ENCODE assay signal across 1 cellular context in the genomic region with DNA sequence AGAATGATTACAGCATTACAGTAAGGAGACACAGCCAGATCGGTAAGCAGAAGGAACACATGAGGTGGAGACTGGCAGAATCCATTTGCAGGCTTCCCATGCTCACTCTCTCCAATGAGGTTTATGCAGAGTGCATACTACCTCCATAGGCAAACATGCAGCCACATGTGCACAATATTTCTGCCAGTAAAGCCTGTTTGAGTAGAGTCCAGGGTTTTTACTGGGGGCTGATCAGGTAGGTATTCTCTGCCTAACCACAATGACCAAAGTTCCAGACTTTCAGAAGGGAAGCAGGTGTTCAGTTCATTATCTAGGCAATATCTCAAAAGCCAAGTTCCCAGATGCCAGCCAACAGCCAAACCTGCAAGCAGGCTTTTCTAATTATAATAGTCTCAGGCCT.
TF ChIP-seq lines count a peak whose summit lies in the region.

No MANE protein-coding gene starts in this region.

TF ChIP-seq in K562, 482 proteins besides CTCF, POLR2A, EP300 and RAD21 (continued from another document):
- TF ChIP-seq, protein P1, sequence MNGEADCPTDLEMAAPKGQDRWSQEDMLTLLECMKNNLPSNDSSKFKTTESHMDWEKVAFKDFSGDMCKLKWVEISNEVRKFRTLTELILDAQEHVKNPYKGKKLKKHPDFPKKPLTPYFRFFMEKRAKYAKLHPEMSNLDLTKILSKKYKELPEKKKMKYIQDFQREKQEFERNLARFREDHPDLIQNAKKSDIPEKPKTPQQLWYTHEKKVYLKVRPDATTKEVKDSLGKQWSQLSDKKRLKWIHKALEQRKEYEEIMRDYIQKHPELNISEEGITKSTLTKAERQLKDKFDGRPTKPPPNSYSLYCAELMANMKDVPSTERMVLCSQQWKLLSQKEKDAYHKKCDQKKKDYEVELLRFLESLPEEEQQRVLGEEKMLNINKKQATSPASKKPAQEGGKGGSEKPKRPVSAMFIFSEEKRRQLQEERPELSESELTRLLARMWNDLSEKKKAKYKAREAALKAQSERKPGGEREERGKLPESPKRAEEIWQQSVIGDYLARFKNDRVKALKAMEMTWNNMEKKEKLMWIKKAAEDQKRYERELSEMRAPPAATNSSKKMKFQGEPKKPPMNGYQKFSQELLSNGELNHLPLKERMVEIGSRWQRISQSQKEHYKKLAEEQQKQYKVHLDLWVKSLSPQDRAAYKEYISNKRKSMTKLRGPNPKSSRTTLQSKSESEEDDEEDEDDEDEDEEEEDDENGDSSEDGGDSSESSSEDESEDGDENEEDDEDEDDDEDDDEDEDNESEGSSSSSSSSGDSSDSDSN (IDR thresholded peaks at IDR 0.05; ENCODE audit: borderline replicate concordance in 1 of 2, low read depth in 2 of 2, low read length in 2 of 2), result no peak
- TF ChIP-seq STAG1 (CRISPR knock-in tag; IDR thresholded peaks at IDR 0.05; ENCODE audit: borderline replicate concordance) (no peak), SMARCA5 (IDR thresholded peaks at IDR 0.05) (no peak), PHF20 (IDR thresholded peaks at IDR 0.05; ENCODE audit: partially characterized antibody) (no peak), NR4A1 (CRISPR knock-in tag; IDR thresholded peaks at IDR 0.05) (no peak), NR4A1 (tag; IDR thresholded peaks at IDR 0.05) (no peak), ZEB2 (IDR thresholded peaks at IDR 0.05) (no peak), SMARCA4 (IDR thresholded peaks at IDR 0.05) (no peak), BMI1 (IDR thresholded peaks at IDR 0.05; ENCODE audit: low read length) (no peak), MXI1 (IDR thresholded peaks at IDR 0.05; ENCODE audit: low read depth, low read length) (no peak)
- TF ChIP-seq, protein P2, sequence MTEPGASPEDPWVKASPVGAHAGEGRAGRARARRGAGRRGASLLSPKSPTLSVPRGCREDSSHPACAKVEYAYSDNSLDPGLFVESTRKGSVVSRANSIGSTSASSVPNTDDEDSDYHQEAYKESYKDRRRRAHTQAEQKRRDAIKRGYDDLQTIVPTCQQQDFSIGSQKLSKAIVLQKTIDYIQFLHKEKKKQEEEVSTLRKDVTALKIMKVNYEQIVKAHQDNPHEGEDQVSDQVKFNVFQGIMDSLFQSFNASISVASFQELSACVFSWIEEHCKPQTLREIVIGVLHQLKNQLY (CRISPR knock-in tag; conservative IDR thresholded peaks at IDR 0.05), result no peak
